In the genomic region with DNA sequence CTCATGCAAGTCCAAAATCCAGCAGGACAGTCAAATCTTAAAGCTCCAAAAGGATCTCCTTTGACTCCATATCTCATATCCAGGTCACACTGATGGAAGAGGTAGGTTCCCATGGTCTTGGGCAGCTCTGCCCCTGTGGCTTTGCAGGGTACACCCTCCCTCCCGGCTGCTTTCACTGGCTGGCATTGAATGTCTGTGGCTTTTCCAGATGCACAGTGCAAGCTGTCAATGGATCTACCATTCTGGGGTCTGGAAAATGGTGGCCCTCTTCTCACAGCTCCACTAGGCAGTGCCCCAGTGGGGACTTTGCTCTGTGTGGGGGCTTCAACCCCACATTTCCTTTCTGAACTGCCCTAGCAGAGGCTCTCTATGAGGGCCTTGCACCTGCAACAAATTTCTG, we compare ENCODE assay signal across 4 cellular contexts. TPM values are rescaled to one million over a fixed set of nuclear protein-coding genes. Genes with fewer than 3 reads are reported as not detected.
"Had no signal": no experiment of that assay in that cellular context is flagged by ENCODE, and none has a peak within 500 bp of the region (broad histone marks: within the 10 kb centered on the region; RNA-seq: fewer than 3 reads in every experiment).

No MANE protein-coding gene starts in this region.

RNA-seq across cellular contexts. Expression of gene LRRC3B, which starts 19.3 kb away (rescaled TPM):
- total RNA-seq: LHCN-M2, M059J, MCF 10A, NCI-H460 had no signal
